ENCODE assay signal across 9 cellular contexts in genomic region chr15:43799209-43799944, GRCh38. TPM values are rescaled to one million over a fixed set of nuclear protein-coding genes. Genes with fewer than 3 reads are reported as not detected.
DNase-seq lines count a peak whose midpoint lies in the region; ATAC-seq lines count a peak whose summit lies in the region.
"Had no signal": no experiment of that assay in that cellular context is flagged by ENCODE, and none has a peak within 500 bp of the region (broad histone marks: within the 10 kb centered on the region; RNA-seq: fewer than 3 reads in every experiment).

No MANE protein-coding gene starts in this region.

- peak overlapping the region; percentile 97 for H3K9ac ChIP-seq in adipocyte (ENCODE audit: low read length)

- no peaks in the 10 kb centered on the region for H3K9me3 Mint-ChIP-seq in CD4-positive, alpha-beta memory T cell
- no peaks in the 10 kb centered on the region for H3K9me3 Mint-ChIP-seq in IgD-negative memory B cell
- no peaks in the 10 kb centered on the region for H3K9me3 Mint-ChIP-seq in naive thymus-derived CD8-positive, alpha-beta T cell

- H3K27ac ChIP-seq in CD4-positive, alpha-beta memory T cell (ENCODE audit: low read depth, low read length), result peak overlapping the region; percentile 76

- no peaks in the 10 kb centered on the region for H3K27me3 Mint-ChIP-seq in CD4-positive, alpha-beta memory T cell
- H3K27me3 Mint-ChIP-seq in IgD-negative memory B cell, result no peaks in the 10 kb centered on the region
- no peaks in the 10 kb centered on the region for H3K27me3 Mint-ChIP-seq in naive thymus-derived CD8-positive, alpha-beta T cell

- H3K9me3 ChIP-seq in CD4-positive, alpha-beta memory T cell (ENCODE audit: control insufficient read depth in 1 of 2, low read length in 2 of 2), result no peaks in the 10 kb centered on the region
- H3K9me3 ChIP-seq in adipocyte (ENCODE audit: control insufficient read depth, low read length), result no peaks in the 10 kb centered on the region

- CTCF ChIA-PET in CD4-positive, alpha-beta memory T cell (lab: Charles Lee; ENCODE audit: partially characterized antibody), result no interaction called here

- H3K36me3 ChIP-seq in CD4-positive, alpha-beta memory T cell (ENCODE audit: insufficient read depth, low read length), result peaks cover 37% of the 10 kb centered on the region
- H3K36me3 ChIP-seq in adipocyte (ENCODE audit: control insufficient read depth, insufficient read depth, low read length, severe bottlenecking), result peaks cover 54% of the 10 kb centered on the region

- DNase-seq in CD4-positive, alpha-beta memory T cell, result no peak
- DNase-seq in adipocyte (ENCODE audit: low read depth) (no peak), mesenteric fat pad (ENCODE audit: low spot score) (no peak), dermis blood vessel endothelial cell (no peak)
- peak in 1 of 10 donors; percentile 59 for DNase-seq in naive thymus-derived CD8-positive, alpha-beta T cell
- DNase-seq in stimulated activated naive CD4-positive, alpha-beta T cell (lab: John Stamatoyannopoulos, UW), result no peak

- H3K27me3 ChIP-seq in CD4-positive, alpha-beta memory T cell (ENCODE audit: insufficient read depth, low read length), result no peaks in the 10 kb centered on the region
- H3K27me3 ChIP-seq in adipocyte (replicated peaks; ENCODE audit: control insufficient read depth, insufficient read depth, low read length), result no peaks in the 10 kb centered on the region

- no peak overlapping the region for H3K4me3 ChIP-seq in CD4-positive, alpha-beta memory T cell (ENCODE audit: low read length in 2 of 2)
- H3K4me3 ChIP-seq in adipocyte (ENCODE audit: low read length), result no peak overlapping the region

- POLR2A ChIA-PET in CD4-positive, alpha-beta memory T cell (lab: Charles Lee; ENCODE audit: partially characterized antibody), result interaction anchor here (0.6 to 6.7 kb wide), 10 partner anchors 8 to 1592 kb away, joined by 3 to 92 read pairs (median 8); partner anchors contain the start of genes ELL3, MFAP1, PDIA3 and SERF2
- POLR2A ChIA-PET in naive thymus-derived CD8-positive, alpha-beta T cell (lab: Charles Lee), result interaction anchor here (1.4 to 2.9 kb wide), 5 partner anchors 8 to 1526 kb away, joined by 3 to 42 read pairs (median 24); partner anchors contain the start of genes ELL3, GANC, MFAP1 and SERF2

- peaks cover 48 to 70% of the 10 kb centered on the region in 2 donors for H3K36me3 Mint-ChIP-seq in CD4-positive, alpha-beta memory T cell
- H3K36me3 Mint-ChIP-seq in IgD-negative memory B cell, result peaks cover 22% of the 10 kb centered on the region
- peaks cover 12 to 80% (median 13%) of the 10 kb centered on the region in 3 donors for H3K36me3 Mint-ChIP-seq in naive thymus-derived CD8-positive, alpha-beta T cell

- peak overlapping the region in 5 of 8 donors; percentile 25 to 41 (median 36) for H3K4me3 Mint-ChIP-seq in CD4-positive, alpha-beta memory T cell
- peak overlapping the region in 3 of 4 donors; percentile 60 to 94 (median 76) for H3K4me3 Mint-ChIP-seq in IgD-negative memory B cell
- H3K4me3 Mint-ChIP-seq in naive thymus-derived CD8-positive, alpha-beta T cell, result peak overlapping the region in 8 of 10 donors; percentile 18 to 100 (median 50)

- intact Hi-C loops in CD4-positive, alpha-beta memory T cell (cut with micrococcal nuclease), result no loop called here

- peaks cover 21 to 66% (median 50%) of the 10 kb centered on the region in 4 donors for H3K4me1 Mint-ChIP-seq in CD4-positive, alpha-beta memory T cell
- peaks cover 28 to 38% (median 38%) of the 10 kb centered on the region in 3 donors for H3K4me1 Mint-ChIP-seq in IgD-negative memory B cell
- H3K4me1 Mint-ChIP-seq in naive thymus-derived CD8-positive, alpha-beta T cell, result peaks cover 24 to 66% (median 55%) of the 10 kb centered on the region in 4 donors

- peaks cover 43% of the 10 kb centered on the region for H3K4me1 ChIP-seq in CD4-positive, alpha-beta memory T cell (ENCODE audit: insufficient read depth, low read length)
- H3K4me1 ChIP-seq in adipocyte (ENCODE audit: control insufficient read depth, insufficient read depth, low read length), result peaks cover 49% of the 10 kb centered on the region

- ATAC-seq in naive thymus-derived CD8-positive, alpha-beta T cell, result no peak
- ATAC-seq in GM21529 (IDR thresholded peaks at IDR 0.05; ENCODE audit: unreplicated experiment), result no peak

- H3K27ac Mint-ChIP-seq in CD4-positive, alpha-beta memory T cell, result peak overlapping the region; percentile 81 to 100 (median 99)
- peak overlapping the region in 2 of 3 donors; percentile 89 to 99 for H3K27ac Mint-ChIP-seq in IgD-negative memory B cell
- peak overlapping the region; percentile 57 to 100 (median 90) for H3K27ac Mint-ChIP-seq in naive thymus-derived CD8-positive, alpha-beta T cell

RNA-seq across cellular contexts. Expression of gene SERINC4, which starts 0.6 kb away (rescaled TPM):
- total RNA-seq in CD4-positive, alpha-beta memory T cell, result under 1 TPM in 1 of 2 experiments, not detected in 1; 0.25 TPM
- polyA plus RNA-seq in CD4-positive, alpha-beta memory T cell, result 1 to 10 TPM in 1 of 2 donors, under 1 TPM in 1; 0.70 to 3.4 TPM
- 1.1 TPM for polyA plus RNA-seq in IgD-negative memory B cell
- total RNA-seq in naive thymus-derived CD8-positive, alpha-beta T cell, result under 1 TPM; 0.23 to 0.27 TPM
- polyA plus RNA-seq in naive thymus-derived CD8-positive, alpha-beta T cell, result 1 to 10 TPM; 2.1 to 4.2 (median 3.5) TPM
- 0.22 TPM for total RNA-seq in mesenteric fat pad
- not detected in 2 replicates for total RNA-seq in dermis blood vessel endothelial cell
- total RNA-seq: dermis microvascular lymphatic vessel endothelial cell had no signal

RNA-seq across cellular contexts. Expression of gene HYPK, which starts 1.0 kb away (rescaled TPM):
- 10 to 100 TPM; 23.6 to 24.6 TPM for total RNA-seq in CD4-positive, alpha-beta memory T cell
- 10 to 100 TPM; 10.2 to 15.2 TPM for polyA plus RNA-seq in CD4-positive, alpha-beta memory T cell
- 7.8 TPM for polyA plus RNA-seq in IgD-negative memory B cell
- 10 to 100 TPM; 27.7 to 28.9 TPM for total RNA-seq in naive thymus-derived CD8-positive, alpha-beta T cell
- 10 to 100 TPM in 2 of 3 donors, 1 to 10 TPM in 1; 7.7 to 14.1 (median 13.0) TPM for polyA plus RNA-seq in naive thymus-derived CD8-positive, alpha-beta T cell
- total RNA-seq in mesenteric fat pad (18.0 TPM), dermis blood vessel endothelial cell (2.9 and 4.6 TPM in 2 replicates)

RNA-seq across cellular contexts. Expression of gene SERF2, which starts 7.3 kb away (rescaled TPM):
- 100 to 1,000 TPM; 564 to 596 TPM for total RNA-seq in CD4-positive, alpha-beta memory T cell
- 1,000 to 10,000 TPM; 1,674 to 1,994 TPM for polyA plus RNA-seq in CD4-positive, alpha-beta memory T cell
- 1,765 TPM for polyA plus RNA-seq in IgD-negative memory B cell
- 100 to 1,000 TPM; 549 to 584 TPM for total RNA-seq in naive thymus-derived CD8-positive, alpha-beta T cell
- 1,000 to 10,000 TPM; 1,905 to 2,412 (median 2,207) TPM for polyA plus RNA-seq in naive thymus-derived CD8-positive, alpha-beta T cell
- 932 TPM for total RNA-seq in mesenteric fat pad
- 787 and 1,230 TPM in 2 replicates for total RNA-seq in dermis blood vessel endothelial cell

RNA-seq across cellular contexts. Expression of gene ELL3, which starts 22.6 kb away (rescaled TPM):
- total RNA-seq in CD4-positive, alpha-beta memory T cell, result 1 to 10 TPM; 1.3 to 1.8 TPM
- polyA plus RNA-seq in CD4-positive, alpha-beta memory T cell, result 1 to 10 TPM; 1.1 to 2.6 TPM
- 9.3 TPM for polyA plus RNA-seq in IgD-negative memory B cell
- 1 to 10 TPM; 4.0 to 4.4 TPM for total RNA-seq in naive thymus-derived CD8-positive, alpha-beta T cell
- 1 to 10 TPM in 2 of 3 donors, under 1 TPM in 1; 0.73 to 2.1 (median 1.4) TPM for polyA plus RNA-seq in naive thymus-derived CD8-positive, alpha-beta T cell
- total RNA-seq in mesenteric fat pad (2.0 TPM), dermis blood vessel endothelial cell (2.9 and 5.4 TPM in 2 replicates)

RNA-seq across cellular contexts. Expression of gene MFAP1, which starts 25.1 kb away (rescaled TPM):
- 10 to 100 TPM; 24.9 to 25.9 TPM for total RNA-seq in CD4-positive, alpha-beta memory T cell
- polyA plus RNA-seq in CD4-positive, alpha-beta memory T cell, result 10 to 100 TPM in 1 of 2 donors, 1 to 10 TPM in 1; 5.4 to 22.5 TPM
- polyA plus RNA-seq in IgD-negative memory B cell, result 10.9 TPM
- total RNA-seq in naive thymus-derived CD8-positive, alpha-beta T cell, result 10 to 100 TPM; 15.8 to 18.7 TPM
- polyA plus RNA-seq in naive thymus-derived CD8-positive, alpha-beta T cell, result 10 to 100 TPM in 2 of 3 donors, 1 to 10 TPM in 1; 5.2 to 18.0 (median 10.4) TPM
- total RNA-seq in mesenteric fat pad (17.9 TPM), dermis blood vessel endothelial cell (36.1 and 41.1 TPM in 2 replicates)
